13 cellular contexts compared by ENCODE assay signal in genomic region chr19:11195681-11196080, GRCh38. TPM values are rescaled to one million over a fixed set of nuclear protein-coding genes. Genes with fewer than 3 reads are reported as not detected.
DNase-seq lines count a peak whose midpoint lies in the region; ATAC-seq and TF ChIP-seq lines count a peak whose summit lies in the region.
"Had no signal": no experiment of that assay in that cellular context is flagged by ENCODE, and none has a peak within 500 bp of the region (broad histone marks: within the 10 kb centered on the region; RNA-seq: fewer than 3 reads in every experiment).

No MANE protein-coding gene starts in this region.

- H3K9me2 ChIP-seq in OCI-LY7 (ENCODE audit: insufficient read depth, low read length), result no peaks in the 10 kb centered on the region

- H3K9me3 ChIP-seq in OCI-LY7 (ENCODE audit: low read length) (no peaks in the 10 kb centered on the region), esophagus (ENCODE audit: control insufficient read depth in 2 of 2, insufficient read depth in 1 of 2, low read depth in 1 of 2, low read length in 1 of 2) (no peaks in the 10 kb centered on the region), osteoblast (ENCODE audit: low read depth, low read length) (no peaks in the 10 kb centered on the region)

- H3K36me3 ChIP-seq in OCI-LY7 (ENCODE audit: insufficient read depth, low read length) (peaks cover 43% of the 10 kb centered on the region), esophagus (ENCODE audit: control insufficient read depth in 2 of 2, insufficient read depth in 2 of 2, low read length in 1 of 2) (peaks cover 0 to 19% of the 10 kb centered on the region in 2 donors), osteoblast (ENCODE audit: insufficient read depth, low read length) (peaks cover 31% of the 10 kb centered on the region)

- H3K4me1 ChIP-seq in OCI-LY7 (ENCODE audit: insufficient read depth, low read length, poor library complexity, severe bottlenecking), result peaks cover 71% of the 10 kb centered on the region
- peaks cover 0 to 8% of the 10 kb centered on the region in 2 donors for H3K4me1 ChIP-seq in esophagus (ENCODE audit: control insufficient read depth in 2 of 2, insufficient read depth in 2 of 2, low read length in 1 of 2)
- peaks cover 16% of the 10 kb centered on the region for H3K4me1 ChIP-seq in osteoblast (ENCODE audit: insufficient read depth, low read length)

- H4K20me1 ChIP-seq in OCI-LY7 (ENCODE audit: insufficient read depth, low read length) (no peaks in the 10 kb centered on the region), osteoblast (ENCODE audit: insufficient read depth, low read length) (peaks cover 19% of the 10 kb centered on the region)

- CTCF ChIA-PET in OCI-LY7 (lab: Charles Lee; ENCODE audit: unreplicated experiment), result no interaction called here

- no TSS peak for BruUV-seq in OCI-LY7 (replicated peaks; lab: Mats Ljungman, UMichigan)

- H3K4me2 ChIP-seq in OCI-LY7 (ENCODE audit: low read length) (peak overlapping the region; percentile 99), osteoblast (ENCODE audit: insufficient read depth, low read length) (peak overlapping the region; percentile 89)

- H3K27ac ChIP-seq in 22Rv1 (peak overlapping the region; percentile 95), OCI-LY7 (ENCODE audit: low read depth, low read length, poor library complexity, severe bottlenecking) (peak overlapping the region; percentile 95), esophagus (ENCODE audit: low read depth in 2 of 2, low read length in 1 of 2) (peak overlapping the region; percentile 31 to 81), osteoblast (ENCODE audit: low read depth, low read length) (peak overlapping the region; percentile 15)

- H3K4me3 ChIP-seq in OCI-LY7 (ENCODE audit: low read depth, low read length, poor library complexity, severe bottlenecking), result peak overlapping the region; percentile 97
- H3K4me3 ChIP-seq in esophagus (ENCODE audit: low read depth in 1 of 2, low read length in 2 of 2), result peak overlapping the region; percentile 24 to 33
- H3K4me3 ChIP-seq in osteoblast (ENCODE audit: insufficient read depth, low read length), result peak overlapping the region; percentile 57

- POLR2A ChIA-PET in OCI-LY7 (lab: Charles Lee), result no interaction called here

- H3K79me2 ChIP-seq in OCI-LY7 (ENCODE audit: insufficient read depth, low read depth, low read length) (peaks cover 38% of the 10 kb centered on the region), osteoblast (ENCODE audit: insufficient read depth, low read length) (peaks cover 60% of the 10 kb centered on the region)

- no peak for TF ChIP-seq CTCF in 22Rv1 (IDR thresholded peaks at IDR 0.05)
- TF ChIP-seq CTCF in OCI-LY7 (conservative IDR thresholded peaks at IDR 0.05; ENCODE audit: low read length), result no peak
- TF ChIP-seq CTCF in osteoblast (IDR thresholded peaks at IDR 0.05; ENCODE audit: extremely low read depth, low read depth, low read length), result no peak

- intact Hi-C loops in OCI-LY7 (cut with micrococcal nuclease; ENCODE audit: unreplicated experiment), result loop anchor here (2.0 to 10.0 kb wide), 3 partner anchors 41 to 541 kb away; partner anchors contain the start of genes ILF3 and SPC24

- no peak for ATAC-seq in GM19452 (IDR thresholded peaks at IDR 0.05; ENCODE audit: unreplicated experiment)

- no peak for DNase-seq in OCI-LY7 (ENCODE audit: low spot score)
- peak; percentile 73 for DNase-seq in osteoblast (ENCODE audit: insufficient read length, low spot score, missing footprints)
- no peak for DNase-seq in NCI-H2029 (lab: John Stamatoyannopoulos, UW)
- DNase-seq in NCI-H1417 treated with DMSO at 0.1 percent for 48 hours (lab: John Stamatoyannopoulos, UW), result no peak
- DNase-seq in mucosa of gallbladder (ENCODE audit: low spot score), result no peak
- DNase-seq: CD8-positive, alpha-beta memory T cell; NCI-H446; stimulated activated naive CD4-positive, alpha-beta T cell had no signal

- no peak overlapping the region for H2AFZ ChIP-seq in OCI-LY7 (ENCODE audit: low read length)
- H2AFZ ChIP-seq in osteoblast (ENCODE audit: low read length), result no peak overlapping the region

- no peaks in the 10 kb centered on the region for H3K27me3 ChIP-seq in esophagus (ENCODE audit: control insufficient read depth in 1 of 2, insufficient read depth in 2 of 2, low read length in 2 of 2)
- no peaks in the 10 kb centered on the region for H3K27me3 ChIP-seq in osteoblast (ENCODE audit: insufficient read depth, low read length)

- WGBS in esophagus, 2 donors, result 65 to 70% methylated on average over 12 of the region's 12 CpGs

RNA-seq across cellular contexts. Expression of gene KANK2, which starts 1.7 kb away (rescaled TPM):
- total RNA-seq in OCI-LY7 (2014; rRNA removed; shearing (Covaris generic)), result 135 and 186 TPM in 2 replicates
- 174 TPM in 2 replicates for total RNA-seq in OCI-LY7 (2022)
- 10 to 100 TPM; 33.1 to 53.9 TPM for polyA plus RNA-seq in esophagus
- total RNA-seq in osteoblast, result 253 and 295 TPM in 2 replicates
- total RNA-seq in mucosa of gallbladder, result 225 TPM

RNA-seq across cellular contexts. Expression of gene SPC24, which starts 40.1 kb away (rescaled TPM):
- total RNA-seq in OCI-LY7 (2014; rRNA removed; shearing (Covaris generic)), result 184 and 220 TPM in 2 replicates
- 132 and 133 TPM in 2 replicates for total RNA-seq in OCI-LY7 (2022)
- polyA plus RNA-seq in esophagus, result 10 to 100 TPM in 1 of 2 donors, 1 to 10 TPM in 1; 3.7 to 11.4 TPM
- 5.4 and 6.5 TPM in 2 replicates for total RNA-seq in osteoblast
- total RNA-seq in mucosa of gallbladder, result 2.1 TPM
- polyA plus RNA-seq: CD8-positive, alpha-beta memory T cell had no signal

RNA-seq across cellular contexts. Expression of gene ANGPTL8, which starts 43.7 kb away (rescaled TPM):
- total RNA-seq in OCI-LY7 (2014; rRNA removed; shearing (Covaris generic)), result not detected in 2 replicates
- 1.0 TPM in 1 of 2 replicates, not detected in the other for total RNA-seq in OCI-LY7 (2022)
- polyA plus RNA-seq in esophagus, result under 1 TPM in 1 of 2 donors, not detected in 1; 0.15 TPM
- total RNA-seq in osteoblast, result not detected in 2 replicates
- total RNA-seq in mucosa of gallbladder, result 0.95 TPM
- total RNA-seq: CD8-positive, alpha-beta memory T cell; M059J; T-helper 1 cell treated with Interleukin-12 subunit alpha and Interleukin-12 subunit beta and Interleukin-4 antibody, amounts not matched to agents 30 ng/mL and 1 ng/mL, for 36 hours had no signal
- polyA plus RNA-seq: CD8-positive, alpha-beta memory T cell had no signal

Comparison
In these comparisons a context has a peak if more than half of its experiments do, and no peak if none do; other contexts are left out.
1. H3K27ac ChIP-seq: peak in every context shown above with its lines; median percentile 95 in 22Rv1; 95 in OCI-LY7; 56 in esophagus; 15 in osteoblast.
2. H3K4me3 ChIP-seq: peak in every context shown above with its lines; median percentile 97 in OCI-LY7; 57 in osteoblast; 28 in esophagus.
3. RNA of gene SPC24, which starts 40.1 kb away (total RNA-seq): 132 to 220 TPM in OCI-LY7; 5.4 to 6.5 TPM in osteoblast and 2.1 TPM in mucosa of gallbladder (single experiment); every median in the first group is over 10 times any median in the second.